1 cellular context compared by ENCODE assay signal in the genomic region with DNA sequence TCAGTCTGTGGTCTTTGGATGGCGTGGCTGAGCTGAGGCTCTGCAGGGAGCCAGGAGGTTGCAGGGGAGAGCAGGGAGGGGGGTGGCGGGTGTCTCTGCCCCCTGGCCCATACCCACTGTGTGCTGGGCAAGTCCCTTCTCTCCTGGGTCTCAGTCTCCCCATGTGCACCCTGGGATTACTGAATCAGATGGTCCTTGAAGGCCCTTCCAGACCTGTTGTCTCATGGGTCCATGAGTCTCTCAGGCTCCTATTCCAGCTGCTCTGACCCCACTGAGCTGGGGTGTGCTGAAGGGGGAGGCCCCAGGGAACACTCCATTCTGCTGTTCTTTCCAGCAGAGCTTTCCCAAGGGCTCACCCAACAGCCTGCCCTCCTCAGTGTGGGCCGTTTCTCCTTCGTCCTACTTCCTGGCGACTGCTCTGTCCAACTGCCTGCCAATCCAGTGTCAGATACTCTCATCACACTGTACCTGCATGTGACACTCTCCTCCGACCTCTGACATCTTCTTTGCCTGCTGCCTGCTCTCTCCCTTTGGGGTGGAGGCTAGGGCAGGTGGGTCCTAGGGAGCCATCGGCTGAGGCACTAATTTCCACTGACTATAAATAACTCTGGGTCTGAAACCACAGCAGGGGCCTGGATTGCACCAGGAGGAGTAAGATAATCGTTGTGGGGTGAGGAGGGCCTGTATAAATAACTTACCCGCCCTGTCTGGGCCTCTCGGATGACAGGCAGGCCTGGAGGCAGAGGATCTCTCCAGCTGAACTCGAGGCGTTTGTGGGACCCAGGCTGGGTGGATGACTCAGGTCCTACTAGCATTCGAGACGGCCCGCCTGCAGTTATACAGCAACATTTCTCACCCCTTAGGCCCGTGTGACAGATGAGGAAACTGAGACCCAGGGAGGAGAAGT.
TF ChIP-seq lines count a peak whose summit lies in the region.

No MANE protein-coding gene starts in this region.

TF ChIP-seq in K562, 482 proteins besides CTCF, POLR2A, EP300 and RAD21 (continued from another document):
- no peak for TF ChIP-seq TEAD4 (IDR thresholded peaks at IDR 0.05; ENCODE audit: low read length)
- no peak for TF ChIP-seq TEAD4 (CRISPR knock-in tag; IDR thresholded peaks at IDR 0.05; ENCODE audit: borderline replicate concordance)
- no peak for TF ChIP-seq PTTG1 (tag; IDR thresholded peaks at IDR 0.05; ENCODE audit: low read depth)
- peak in 1 of 2 experiments; percentile 57; a peak in 1 of 4 replicates for TF ChIP-seq FOXA3 (CRISPR knock-in tag; conservative IDR thresholded peaks at IDR 0.05 in 1 of 2, IDR thresholded peaks at IDR 0.05 in 1 of 2)
- TF ChIP-seq STAT5A (IDR thresholded peaks at IDR 0.05; ENCODE audit: borderline replicate concordance, low read length) = 0 out of 2 replicates have a peak, but pooled peaks have one; percentile 12
- TF ChIP-seq KDM1A (IDR thresholded peaks at IDR 0.05) = peak; percentile 57 to 60; a peak in 2 of 4 replicates
- TF ChIP-seq, protein P1, sequence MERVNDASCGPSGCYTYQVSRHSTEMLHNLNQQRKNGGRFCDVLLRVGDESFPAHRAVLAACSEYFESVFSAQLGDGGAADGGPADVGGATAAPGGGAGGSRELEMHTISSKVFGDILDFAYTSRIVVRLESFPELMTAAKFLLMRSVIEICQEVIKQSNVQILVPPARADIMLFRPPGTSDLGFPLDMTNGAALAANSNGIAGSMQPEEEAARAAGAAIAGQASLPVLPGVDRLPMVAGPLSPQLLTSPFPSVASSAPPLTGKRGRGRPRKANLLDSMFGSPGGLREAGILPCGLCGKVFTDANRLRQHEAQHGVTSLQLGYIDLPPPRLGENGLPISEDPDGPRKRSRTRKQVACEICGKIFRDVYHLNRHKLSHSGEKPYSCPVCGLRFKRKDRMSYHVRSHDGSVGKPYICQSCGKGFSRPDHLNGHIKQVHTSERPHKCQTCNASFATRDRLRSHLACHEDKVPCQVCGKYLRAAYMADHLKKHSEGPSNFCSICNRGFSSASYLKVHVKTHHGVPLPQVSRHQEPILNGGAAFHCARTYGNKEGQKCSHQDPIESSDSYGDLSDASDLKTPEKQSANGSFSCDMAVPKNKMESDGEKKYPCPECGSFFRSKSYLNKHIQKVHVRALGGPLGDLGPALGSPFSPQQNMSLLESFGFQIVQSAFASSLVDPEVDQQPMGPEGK (CRISPR knock-in tag; IDR thresholded peaks at IDR 0.05; ENCODE audit: borderline replicate concordance) = no peak
- no peak for TF ChIP-seq NR4A1 (CRISPR knock-in tag; IDR thresholded peaks at IDR 0.05)
- TF ChIP-seq NR4A1 (tag; IDR thresholded peaks at IDR 0.05) = no peak
- no peak for TF ChIP-seq ZNF830 (CRISPR knock-in tag; IDR thresholded peaks at IDR 0.05)
- no peak for TF ChIP-seq HDAC3 (IDR thresholded peaks at IDR 0.05; ENCODE audit: borderline replicate concordance, partially characterized antibody)
- 0 out of 2 replicates have a peak, but pooled peaks have one; percentile 6 for TF ChIP-seq TAL1 (IDR thresholded peaks at IDR 0.05)
- no peak for TF ChIP-seq ARNT (IDR thresholded peaks at IDR 0.05)
- no peak for TF ChIP-seq ARID2 (IDR thresholded peaks at IDR 0.05)
- no peak for TF ChIP-seq POLR2H (tag; IDR thresholded peaks at IDR 0.05; ENCODE audit: low read depth)
- peak; percentile 72 for TF ChIP-seq CBFA2T3 (IDR thresholded peaks at IDR 0.05)
- peak; percentile 88 for TF ChIP-seq MEF2A (IDR thresholded peaks at IDR 0.05; ENCODE audit: control insufficient read depth, low read depth, low read length)
- TF ChIP-seq, protein P2, sequence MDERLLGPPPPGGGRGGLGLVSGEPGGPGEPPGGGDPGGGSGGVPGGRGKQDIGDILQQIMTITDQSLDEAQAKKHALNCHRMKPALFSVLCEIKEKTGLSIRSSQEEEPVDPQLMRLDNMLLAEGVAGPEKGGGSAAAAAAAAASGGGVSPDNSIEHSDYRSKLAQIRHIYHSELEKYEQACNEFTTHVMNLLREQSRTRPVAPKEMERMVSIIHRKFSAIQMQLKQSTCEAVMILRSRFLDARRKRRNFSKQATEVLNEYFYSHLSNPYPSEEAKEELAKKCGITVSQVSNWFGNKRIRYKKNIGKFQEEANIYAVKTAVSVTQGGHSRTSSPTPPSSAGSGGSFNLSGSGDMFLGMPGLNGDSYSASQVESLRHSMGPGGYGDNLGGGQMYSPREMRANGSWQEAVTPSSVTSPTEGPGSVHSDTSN (CRISPR knock-in tag; IDR thresholded peaks at IDR 0.05; ENCODE audit: low read depth) = no peak
- TF ChIP-seq, protein P2 (tag; conservative IDR thresholded peaks at IDR 0.05; ENCODE audit: low read depth) = 0 out of 2 replicates have a peak, but pooled peaks have one; percentile 16
- TF ChIP-seq CBFA2T2 (conservative IDR thresholded peaks at IDR 0.05) = peak; percentile 56
- TF ChIP-seq, protein P3, sequence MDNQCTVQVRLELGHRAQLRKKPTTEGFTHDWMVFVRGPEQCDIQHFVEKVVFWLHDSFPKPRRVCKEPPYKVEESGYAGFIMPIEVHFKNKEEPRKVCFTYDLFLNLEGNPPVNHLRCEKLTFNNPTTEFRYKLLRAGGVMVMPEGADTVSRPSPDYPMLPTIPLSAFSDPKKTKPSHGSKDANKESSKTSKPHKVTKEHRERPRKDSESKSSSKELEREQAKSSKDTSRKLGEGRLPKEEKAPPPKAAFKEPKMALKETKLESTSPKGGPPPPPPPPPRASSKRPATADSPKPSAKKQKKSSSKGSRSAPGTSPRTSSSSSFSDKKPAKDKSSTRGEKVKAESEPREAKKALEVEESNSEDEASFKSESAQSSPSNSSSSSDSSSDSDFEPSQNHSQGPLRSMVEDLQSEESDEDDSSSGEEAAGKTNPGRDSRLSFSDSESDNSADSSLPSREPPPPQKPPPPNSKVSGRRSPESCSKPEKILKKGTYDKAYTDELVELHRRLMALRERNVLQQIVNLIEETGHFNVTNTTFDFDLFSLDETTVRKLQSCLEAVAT (IDR thresholded peaks at IDR 0.05) = no peak
- TF ChIP-seq, protein P4, sequence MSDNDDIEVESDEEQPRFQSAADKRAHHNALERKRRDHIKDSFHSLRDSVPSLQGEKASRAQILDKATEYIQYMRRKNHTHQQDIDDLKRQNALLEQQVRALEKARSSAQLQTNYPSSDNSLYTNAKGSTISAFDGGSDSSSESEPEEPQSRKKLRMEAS (CRISPR knock-in tag; IDR thresholded peaks at IDR 0.05) = peak; percentile 44; the same call in 1 of the 2 replicates
- TF ChIP-seq ZNF785 (CRISPR knock-in tag; IDR thresholded peaks at IDR 0.05) = no peak
- no peak for TF ChIP-seq TAF1 (IDR thresholded peaks at IDR 0.05; ENCODE audit: control insufficient read depth, extremely low read depth, insufficient read depth, low read length, severe bottlenecking)
- TF ChIP-seq MEF2D (tag; conservative IDR thresholded peaks at IDR 0.05; ENCODE audit: low read depth) = peak; percentile 82
- TF ChIP-seq, protein P5, sequence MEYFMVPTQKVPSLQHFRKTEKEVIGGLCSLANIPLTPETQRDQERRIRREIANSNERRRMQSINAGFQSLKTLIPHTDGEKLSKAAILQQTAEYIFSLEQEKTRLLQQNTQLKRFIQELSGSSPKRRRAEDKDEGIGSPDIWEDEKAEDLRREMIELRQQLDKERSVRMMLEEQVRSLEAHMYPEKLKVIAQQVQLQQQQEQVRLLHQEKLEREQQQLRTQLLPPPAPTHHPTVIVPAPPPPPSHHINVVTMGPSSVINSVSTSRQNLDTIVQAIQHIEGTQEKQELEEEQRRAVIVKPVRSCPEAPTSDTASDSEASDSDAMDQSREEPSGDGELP (CRISPR knock-in tag; IDR thresholded peaks at IDR 0.05; ENCODE audit: borderline replicate concordance) = peak; percentile 45; the same call in 1 of the 2 replicates
- peak; percentile 32; the same call in 1 of the 2 replicates for TF ChIP-seq NCOR1 (IDR thresholded peaks at IDR 0.05)
- no peak for TF ChIP-seq SRSF7 (optimal IDR thresholded peaks at IDR 0.05; ENCODE audit: low read depth, low read length)
- TF ChIP-seq NFIC (IDR thresholded peaks at IDR 0.05) = no peak
- TF ChIP-seq, protein P6, sequence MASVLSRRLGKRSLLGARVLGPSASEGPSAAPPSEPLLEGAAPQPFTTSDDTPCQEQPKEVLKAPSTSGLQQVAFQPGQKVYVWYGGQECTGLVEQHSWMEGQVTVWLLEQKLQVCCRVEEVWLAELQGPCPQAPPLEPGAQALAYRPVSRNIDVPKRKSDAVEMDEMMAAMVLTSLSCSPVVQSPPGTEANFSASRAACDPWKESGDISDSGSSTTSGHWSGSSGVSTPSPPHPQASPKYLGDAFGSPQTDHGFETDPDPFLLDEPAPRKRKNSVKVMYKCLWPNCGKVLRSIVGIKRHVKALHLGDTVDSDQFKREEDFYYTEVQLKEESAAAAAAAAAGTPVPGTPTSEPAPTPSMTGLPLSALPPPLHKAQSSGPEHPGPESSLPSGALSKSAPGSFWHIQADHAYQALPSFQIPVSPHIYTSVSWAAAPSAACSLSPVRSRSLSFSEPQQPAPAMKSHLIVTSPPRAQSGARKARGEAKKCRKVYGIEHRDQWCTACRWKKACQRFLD (CRISPR knock-in tag; IDR thresholded peaks at IDR 0.05) = no peak
- TF ChIP-seq, protein P7, sequence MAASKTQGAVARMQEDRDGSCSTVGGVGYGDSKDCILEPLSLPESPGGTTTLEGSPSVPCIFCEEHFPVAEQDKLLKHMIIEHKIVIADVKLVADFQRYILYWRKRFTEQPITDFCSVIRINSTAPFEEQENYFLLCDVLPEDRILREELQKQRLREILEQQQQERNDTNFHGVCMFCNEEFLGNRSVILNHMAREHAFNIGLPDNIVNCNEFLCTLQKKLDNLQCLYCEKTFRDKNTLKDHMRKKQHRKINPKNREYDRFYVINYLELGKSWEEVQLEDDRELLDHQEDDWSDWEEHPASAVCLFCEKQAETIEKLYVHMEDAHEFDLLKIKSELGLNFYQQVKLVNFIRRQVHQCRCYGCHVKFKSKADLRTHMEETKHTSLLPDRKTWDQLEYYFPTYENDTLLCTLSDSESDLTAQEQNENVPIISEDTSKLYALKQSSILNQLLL (CRISPR knock-in tag; IDR thresholded peaks at IDR 0.05; ENCODE audit: borderline replicate concordance) = no peak
- TF ChIP-seq TEAD1 (CRISPR knock-in tag; IDR thresholded peaks at IDR 0.05) = 0 out of 4 replicates have a peak, but pooled peaks of 1 of the 2 experiments have one; percentile 24
- no peak for TF ChIP-seq IRF2 (CRISPR knock-in tag; IDR thresholded peaks at IDR 0.05)
- peak; percentile 85 for TF ChIP-seq SMAD4 (CRISPR knock-in tag; conservative IDR thresholded peaks at IDR 0.05)
- TF ChIP-seq ZNF121 (CRISPR knock-in tag; conservative IDR thresholded peaks at IDR 0.05) = no peak
- TF ChIP-seq, protein P8, sequence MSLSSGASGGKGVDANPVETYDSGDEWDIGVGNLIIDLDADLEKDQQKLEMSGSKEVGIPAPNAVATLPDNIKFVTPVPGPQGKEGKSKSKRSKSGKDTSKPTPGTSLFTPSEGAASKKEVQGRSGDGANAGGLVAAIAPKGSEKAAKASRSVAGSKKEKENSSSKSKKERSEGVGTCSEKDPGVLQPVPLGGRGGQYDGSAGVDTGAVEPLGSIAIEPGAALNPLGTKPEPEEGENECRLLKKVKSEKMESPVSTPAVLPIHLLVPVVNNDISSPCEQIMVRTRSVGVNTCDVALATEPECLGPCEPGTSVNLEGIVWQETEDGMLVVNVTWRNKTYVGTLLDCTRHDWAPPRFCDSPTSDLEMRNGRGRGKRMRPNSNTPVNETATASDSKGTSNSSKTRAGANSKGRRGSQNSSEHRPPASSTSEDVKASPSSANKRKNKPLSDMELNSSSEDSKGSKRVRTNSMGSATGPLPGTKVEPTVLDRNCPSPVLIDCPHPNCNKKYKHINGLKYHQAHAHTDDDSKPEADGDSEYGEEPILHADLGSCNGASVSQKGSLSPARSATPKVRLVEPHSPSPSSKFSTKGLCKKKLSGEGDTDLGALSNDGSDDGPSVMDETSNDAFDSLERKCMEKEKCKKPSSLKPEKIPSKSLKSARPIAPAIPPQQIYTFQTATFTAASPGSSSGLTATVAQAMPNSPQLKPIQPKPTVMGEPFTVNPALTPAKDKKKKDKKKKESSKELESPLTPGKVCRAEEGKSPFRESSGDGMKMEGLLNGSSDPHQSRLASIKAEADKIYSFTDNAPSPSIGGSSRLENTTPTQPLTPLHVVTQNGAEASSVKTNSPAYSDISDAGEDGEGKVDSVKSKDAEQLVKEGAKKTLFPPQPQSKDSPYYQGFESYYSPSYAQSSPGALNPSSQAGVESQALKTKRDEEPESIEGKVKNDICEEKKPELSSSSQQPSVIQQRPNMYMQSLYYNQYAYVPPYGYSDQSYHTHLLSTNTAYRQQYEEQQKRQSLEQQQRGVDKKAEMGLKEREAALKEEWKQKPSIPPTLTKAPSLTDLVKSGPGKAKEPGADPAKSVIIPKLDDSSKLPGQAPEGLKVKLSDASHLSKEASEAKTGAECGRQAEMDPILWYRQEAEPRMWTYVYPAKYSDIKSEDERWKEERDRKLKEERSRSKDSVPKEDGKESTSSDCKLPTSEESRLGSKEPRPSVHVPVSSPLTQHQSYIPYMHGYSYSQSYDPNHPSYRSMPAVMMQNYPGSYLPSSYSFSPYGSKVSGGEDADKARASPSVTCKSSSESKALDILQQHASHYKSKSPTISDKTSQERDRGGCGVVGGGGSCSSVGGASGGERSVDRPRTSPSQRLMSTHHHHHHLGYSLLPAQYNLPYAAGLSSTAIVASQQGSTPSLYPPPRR (CRISPR knock-in tag; IDR thresholded peaks at IDR 0.05; ENCODE audit: borderline replicate concordance) = peak; percentile 58; the same call in 1 of the 2 replicates
- TF ChIP-seq MCM7 (IDR thresholded peaks at IDR 0.05) = no peak
- TF ChIP-seq CEBPB (tag; IDR thresholded peaks at IDR 0.05) = no peak
- no peak for TF ChIP-seq PHB2 (IDR thresholded peaks at IDR 0.05; ENCODE audit: low read depth)
- no peak for TF ChIP-seq TFAM (CRISPR knock-in tag; conservative IDR thresholded peaks at IDR 0.05)
- peak; percentile 70 for TF ChIP-seq MEIS2 (IDR thresholded peaks at IDR 0.05; ENCODE audit: partially characterized antibody)
- TF ChIP-seq NFE2 (IDR thresholded peaks at IDR 0.05; ENCODE audit: low read depth) = peak; percentile 25; the same call in 1 of the 2 replicates
- peak; percentile 75 for TF ChIP-seq TCF3 (CRISPR knock-in tag; IDR thresholded peaks at IDR 0.05)
- no peak for TF ChIP-seq ZNF146 (CRISPR knock-in tag; IDR thresholded peaks at IDR 0.05; ENCODE audit: unreplicated experiment)
